In the genomic region with DNA sequence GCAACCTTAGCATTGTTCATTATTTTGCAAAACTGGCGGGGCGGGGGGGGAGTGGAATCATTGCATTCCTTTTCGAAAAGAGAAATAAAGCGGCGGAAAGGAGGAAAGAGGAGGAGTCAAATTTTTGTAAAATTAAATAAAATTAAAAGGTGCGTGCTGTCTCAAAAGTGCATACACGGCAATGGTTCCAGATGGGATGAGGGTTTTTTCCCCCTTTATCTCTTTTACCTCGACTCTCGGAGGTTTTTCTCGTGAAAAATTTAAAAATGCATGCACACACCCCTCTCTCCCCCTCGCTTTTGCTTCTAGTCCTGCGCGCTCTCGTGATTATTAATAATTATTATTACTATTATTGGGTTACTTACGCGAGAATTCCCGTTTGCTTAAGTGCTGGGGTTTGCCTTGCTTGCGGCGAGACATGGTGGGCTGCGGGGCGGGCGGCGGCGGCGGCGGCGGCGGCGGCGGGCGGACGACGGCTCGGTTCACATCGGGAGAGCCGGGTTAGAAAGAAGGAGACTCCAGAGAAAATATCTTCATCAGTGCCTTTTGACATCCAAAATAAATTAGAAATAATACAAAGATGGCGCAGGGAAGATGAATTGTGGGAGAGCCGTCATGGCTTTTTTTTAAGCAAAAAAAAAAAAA, we compare ENCODE assay signal across 8 cellular contexts. TPM values are rescaled to one million over a fixed set of nuclear protein-coding genes. Genes with fewer than 3 reads are reported as not detected.
DNase-seq lines count a peak whose midpoint lies in the region; ATAC-seq, FAIRE-seq and TF ChIP-seq lines count a peak whose summit lies in the region.

No MANE protein-coding gene starts in this region.

- CTCF ChIA-PET in WTC11 (lab: Charles Lee) = interaction anchor here (0.6 to 1.6 kb wide), 2 partner anchors 14 to 17 kb away, joined by 4 to 12 read pairs; no protein-coding TSS in a partner anchor

- peaks cover 4% of the 10 kb centered on the region; the same call in 1 of the 2 replicates for H3K27me3 Mint-ChIP-seq in WTC11 (ENCODE audit: low read depth)

- H3K9me2 ChIP-seq in hepatocyte (replicated peaks; ENCODE audit: insufficient read depth) = no peaks in the 10 kb centered on the region

- H3K36me3 Mint-ChIP-seq in WTC11 = no peaks in the 10 kb centered on the region

- H3K27ac Mint-ChIP-seq in WTC11 = no peak overlapping the region

- peak overlapping the region; percentile 98 for H3K4me2 ChIP-seq in hepatocyte

- H3K27me3 ChIP-seq in hepatocyte (no peaks in the 10 kb centered on the region), small intestine (ENCODE audit: control insufficient read depth in 2 of 2, insufficient read depth in 2 of 2, low read length in 2 of 2) (peaks cover 0 to 12% of the 10 kb centered on the region in 2 donors)

- WGBS in hepatocyte (ENCODE audit: low lambda C conversion rate, missing lambda C conversion rate) = 2% methylated on average over 38 of the region's 38 CpGs
- WGBS in small intestine, 3 donors = 1 to 2% (median 1%) methylated on average over 38 of the region's 38 CpGs

- no peaks in the 10 kb centered on the region for H4K20me1 ChIP-seq in hepatocyte (ENCODE audit: insufficient read depth, poor library complexity, severe bottlenecking)

- peak overlapping the region; percentile 89 for H3K4me3 Mint-ChIP-seq in WTC11

- POLR2A ChIA-PET in WTC11 (lab: Charles Lee) = interaction anchor here (0.6 to 1.0 kb wide), 4 partner anchors 17 to 218 kb away, joined by 3 to 6 read pairs (median 4); no protein-coding TSS in a partner anchor

- FAIRE-seq in small intestine (lab: Jason Lieb, UNC) = no peak

- H2AFZ ChIP-seq in hepatocyte = peak overlapping the region; percentile 90

- peaks cover 48% of the 10 kb centered on the region for H3K79me2 ChIP-seq in hepatocyte

- DNase-seq in NCI-H748 (lab: John Stamatoyannopoulos, UW; ENCODE audit: unreplicated experiment) (peak; percentile 33), NCI-H748 treated with DMSO at 0.1 percent for 48 hours (lab: John Stamatoyannopoulos, UW) (no peak), WTC11 (ENCODE audit: low spot score) (no peak), hepatocyte (ENCODE audit: low spot score) (no peak), small intestine (no peak), NCI-H1694 (lab: John Stamatoyannopoulos, UW) (no peak)

- H3K4me1 ChIP-seq in hepatocyte (ENCODE audit: insufficient read depth) (peaks cover 29% of the 10 kb centered on the region), small intestine (ENCODE audit: control insufficient read depth in 2 of 2, insufficient read depth in 1 of 2, low read depth in 1 of 2, low read length in 1 of 2) (peaks cover 0 to 4% of the 10 kb centered on the region in 2 donors)

- TF ChIP-seq CTCF in WTC11 (IDR thresholded peaks at IDR 0.05) = no peak
- TF ChIP-seq CTCF in hepatocyte (IDR thresholded peaks at IDR 0.05; ENCODE audit: poor library complexity) = no peak

- H3K4me1 Mint-ChIP-seq in WTC11 = peaks cover 22% of the 10 kb centered on the region

- H3K36me3 ChIP-seq in hepatocyte (replicated peaks; ENCODE audit: insufficient read depth, low read depth) (no peaks in the 10 kb centered on the region), small intestine (ENCODE audit: control insufficient read depth in 2 of 2, insufficient read depth in 2 of 2, low read length in 2 of 2) (no peaks in the 10 kb centered on the region)

- H3K9me3 Mint-ChIP-seq in WTC11 = no peaks in the 10 kb centered on the region

- no peak for ATAC-seq in WTC11
- no peak for ATAC-seq in HG02610 (IDR thresholded peaks at IDR 0.05; ENCODE audit: unreplicated experiment)
- ATAC-seq in GM18907 (IDR thresholded peaks at IDR 0.05; ENCODE audit: unreplicated experiment) = no peak

- H3K27ac ChIP-seq in hepatocyte (peak overlapping the region; percentile 91), small intestine (ENCODE audit: low read depth in 1 of 2, low read length in 1 of 2) (peak overlapping the region; percentile 74 to 79)

- H3K9me3 ChIP-seq in hepatocyte (ENCODE audit: low read depth) (no peaks in the 10 kb centered on the region), small intestine (ENCODE audit: control insufficient read depth, low read depth) (no peaks in the 10 kb centered on the region)

- H3K4me3 ChIP-seq in hepatocyte (peak overlapping the region; percentile 92), small intestine (ENCODE audit: low read depth in 1 of 2, low read length in 2 of 2) (peak overlapping the region; percentile 62 to 74)

TF ChIP-seq in WTC11, 78 proteins besides CTCF, POLR2A, EP300 and RAD21:
- TF ChIP-seq, protein P1, sequence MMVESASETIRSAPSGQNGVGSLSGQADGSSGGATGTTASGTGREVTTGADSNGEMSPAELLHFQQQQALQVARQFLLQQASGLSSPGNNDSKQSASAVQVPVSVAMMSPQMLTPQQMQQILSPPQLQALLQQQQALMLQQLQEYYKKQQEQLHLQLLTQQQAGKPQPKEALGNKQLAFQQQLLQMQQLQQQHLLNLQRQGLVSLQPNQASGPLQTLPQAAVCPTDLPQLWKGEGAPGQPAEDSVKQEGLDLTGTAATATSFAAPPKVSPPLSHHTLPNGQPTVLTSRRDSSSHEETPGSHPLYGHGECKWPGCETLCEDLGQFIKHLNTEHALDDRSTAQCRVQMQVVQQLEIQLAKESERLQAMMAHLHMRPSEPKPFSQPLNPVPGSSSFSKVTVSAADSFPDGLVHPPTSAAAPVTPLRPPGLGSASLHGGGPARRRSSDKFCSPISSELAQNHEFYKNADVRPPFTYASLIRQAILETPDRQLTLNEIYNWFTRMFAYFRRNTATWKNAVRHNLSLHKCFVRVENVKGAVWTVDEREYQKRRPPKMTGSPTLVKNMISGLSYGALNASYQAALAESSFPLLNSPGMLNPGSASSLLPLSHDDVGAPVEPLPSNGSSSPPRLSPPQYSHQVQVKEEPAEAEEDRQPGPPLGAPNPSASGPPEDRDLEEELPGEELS (CRISPR knock-in tag; IDR thresholded peaks at IDR 0.05) = no peak
- no peak for TF ChIP-seq EMX1 (CRISPR knock-in tag; IDR thresholded peaks at IDR 0.05)
- no peak for TF ChIP-seq KAT7 (CRISPR knock-in tag; IDR thresholded peaks at IDR 0.05; ENCODE audit: borderline replicate concordance)
- TF ChIP-seq PRDM15 (CRISPR knock-in tag; IDR thresholded peaks at IDR 0.05) = no peak
- no peak for TF ChIP-seq JUN (CRISPR knock-in tag; IDR thresholded peaks at IDR 0.05)
- TF ChIP-seq IRF2 (CRISPR knock-in tag; IDR thresholded peaks at IDR 0.05; ENCODE audit: borderline replicate concordance, low read depth) = no peak
- TF ChIP-seq ELF4 (CRISPR knock-in tag; IDR thresholded peaks at IDR 0.05; ENCODE audit: low read depth) = no peak
- TF ChIP-seq, protein P2, sequence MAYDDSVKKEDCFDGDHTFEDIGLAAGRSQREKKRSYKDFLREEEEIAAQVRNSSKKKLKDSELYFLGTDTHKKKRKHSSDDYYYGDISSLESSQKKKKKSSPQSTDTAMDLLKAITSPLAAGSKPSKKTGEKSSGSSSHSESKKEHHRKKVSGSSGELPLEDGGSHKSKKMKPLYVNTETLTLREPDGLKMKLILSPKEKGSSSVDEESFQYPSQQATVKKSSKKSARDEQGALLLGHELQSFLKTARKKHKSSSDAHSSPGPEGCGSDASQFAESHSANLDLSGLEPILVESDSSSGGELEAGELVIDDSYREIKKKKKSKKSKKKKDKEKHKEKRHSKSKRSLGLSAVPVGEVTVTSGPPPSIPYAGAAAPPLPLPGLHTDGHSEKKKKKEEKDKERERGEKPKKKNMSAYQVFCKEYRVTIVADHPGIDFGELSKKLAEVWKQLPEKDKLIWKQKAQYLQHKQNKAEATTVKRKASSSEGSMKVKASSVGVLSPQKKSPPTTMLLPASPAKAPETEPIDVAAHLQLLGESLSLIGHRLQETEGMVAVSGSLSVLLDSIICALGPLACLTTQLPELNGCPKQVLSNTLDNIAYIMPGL (CRISPR knock-in tag; IDR thresholded peaks at IDR 0.05) = no peak
- no peak for TF ChIP-seq GABPB1 (CRISPR knock-in tag; IDR thresholded peaks at IDR 0.05)
- no peak for TF ChIP-seq ESRRA (CRISPR knock-in tag; IDR thresholded peaks at IDR 0.05; ENCODE audit: borderline replicate concordance)
- TF ChIP-seq TEAD1 (CRISPR knock-in tag; IDR thresholded peaks at IDR 0.05) = no peak
- no peak for TF ChIP-seq NR2C2 (CRISPR knock-in tag; IDR thresholded peaks at IDR 0.05)
TF ChIP-seq in WTC11: peak in this region for 0.

RNA-seq across cellular contexts. Expression of gene BCL11A, which starts 0.5 kb away (rescaled TPM):
- 45.0 to 53.2 TPM (median 46.8 TPM) in 3 replicates for total RNA-seq in WTC11 (2021)
- total RNA-seq in hepatocyte = 11.6 and 14.4 TPM in 2 replicates
- 18.4 and 22.6 TPM in 2 replicates for polyA plus RNA-seq in hepatocyte
- 10 to 100 TPM in 2 of 3 donors, 1 to 10 TPM in 1; 2.2 to 17.2 (median 10.7) TPM for polyA plus RNA-seq in small intestine
